In genomic region chr3:123758081-123758564, GRCh38 we compare ENCODE assay signal across 12 cellular contexts.
DNase-seq lines count a peak whose midpoint lies in the region; ATAC-seq, FAIRE-seq and TF ChIP-seq lines count a peak whose summit lies in the region.
"Had no signal": no experiment of that assay in that cellular context is flagged by ENCODE, and none has a peak within 500 bp of the region (broad histone marks: within the 10 kb centered on the region; RNA-seq: fewer than 3 reads in every experiment).

No MANE protein-coding gene starts in this region.

- no peak for ATAC-seq in HG02642 (IDR thresholded peaks at IDR 0.05; ENCODE audit: poor library complexity, unreplicated experiment)

- H4K20me1 ChIP-seq in Loucy (ENCODE audit: insufficient read depth, low read length, poor library complexity, severe bottlenecking) (no peaks in the 10 kb centered on the region), PC-9 (ENCODE audit: insufficient read depth) (no peaks in the 10 kb centered on the region)

- no peak for TF ChIP-seq POLR2A in spleen (IDR thresholded peaks at IDR 0.05)

- CTCF ChIA-PET in PC-9 (lab: Charles Lee), result no interaction called here

- peak overlapping the region; percentile 91 for H3K4me2 ChIP-seq in Loucy (ENCODE audit: low read depth, low read length, poor library complexity, severe bottlenecking)
- H3K4me2 ChIP-seq in PC-9, result peak overlapping the region; percentile 41

- H2AFZ ChIP-seq in Loucy (ENCODE audit: low read length) (no peak overlapping the region), PC-9 (no peak overlapping the region)

- BruUV-seq in PC-9 (replicated peaks; lab: Mats Ljungman, UMichigan), result no TSS peak

- TF ChIP-seq CTCF in AG09309 (IDR thresholded peaks at IDR 0.05; ENCODE audit: control insufficient read depth, insufficient read depth, low read depth, low read length, missing control alignments) (no peak), Loucy (conservative IDR thresholded peaks at IDR 0.05; ENCODE audit: low read length) (no peak), PC-9 (conservative IDR thresholded peaks at IDR 0.05) (no peak), kidney (IDR thresholded peaks at IDR 0.05; ENCODE audit: borderline replicate concordance, extremely low read depth, insufficient read depth) (no peak), spleen (IDR thresholded peaks at IDR 0.05 in 8 of 11, conservative IDR thresholded peaks at IDR 0.05 in 3 of 11) (no peak)

- H3F3A ChIP-seq in Loucy (ENCODE audit: low read depth) (peaks cover 7% of the 10 kb centered on the region), PC-9 (ENCODE audit: insufficient read depth, low read depth) (no peaks in the 10 kb centered on the region)

- intact Hi-C loops in PC-9 (cut with micrococcal nuclease; ENCODE audit: unreplicated experiment), result no loop called here
- intact Hi-C loops in kidney (cut with DNase I), result no loop called here
- intact Hi-C loops in spleen (cut with DNase I; ENCODE audit: low total_unique reads), result no loop called here

- H3K79me2 ChIP-seq in Loucy (ENCODE audit: insufficient read depth, low read length) (no peaks in the 10 kb centered on the region), PC-9 (ENCODE audit: low read depth) (no peaks in the 10 kb centered on the region)

- DNase-seq in AG09309 (ENCODE audit: low read depth) (peak; percentile 89), PC-9 (peak in 1 of 2 experiments; percentile 81), kidney (no peak), DMS114 treated with DMSO at 0.1 percent for 48 hours (lab: John Stamatoyannopoulos, UW; ENCODE audit: unreplicated experiment) (no peak), spleen (no peak)
- DNase-seq in stimulated activated CD4-positive, alpha-beta T cell treated with anti-CD3 and anti-CD28 coated beads, Interleukin-15, amount 100 ng/mL, for 24 hours, result no peak
- DNase-seq: activated naive CD4-positive, alpha-beta T cell treated with Interleukin-2 at 50 U/mL for 16 hours; CD8-positive, alpha-beta memory T cell had no signal

- H3K36me3 ChIP-seq in Loucy (ENCODE audit: insufficient read depth, low read length) (no peaks in the 10 kb centered on the region), PC-9 (ENCODE audit: low read depth) (no peaks in the 10 kb centered on the region), kidney (ENCODE audit: control insufficient read depth in 1 of 2, insufficient read depth in 2 of 2, low read length in 2 of 2) (no peaks in the 10 kb centered on the region), spleen (no peaks in the 10 kb centered on the region)

- H3K4me1 ChIP-seq in Loucy (ENCODE audit: insufficient read depth, low read length, poor library complexity, severe bottlenecking), result peaks cover 38% of the 10 kb centered on the region
- H3K4me1 ChIP-seq in PC-9 (replicated peaks; ENCODE audit: insufficient read depth), result peaks cover 28% of the 10 kb centered on the region
- peaks cover 40 to 65% of the 10 kb centered on the region in 2 donors for H3K4me1 ChIP-seq in kidney (ENCODE audit: control insufficient read depth in 1 of 2, insufficient read depth in 1 of 2, low read depth in 1 of 2, low read length in 2 of 2)
- peaks cover 0 to 23% (median 9%) of the 10 kb centered on the region in 6 donors for H3K4me1 ChIP-seq in spleen

- H3K27ac ChIP-seq in PC-9 (no peak overlapping the region), kidney (ENCODE audit: low read depth in 2 of 2, low read length in 2 of 2) (peak overlapping the region; percentile 14 to 68), spleen (no peak overlapping the region)
- H3K27ac ChIP-seq: RWPE1 had no signal

- H3K9me2 ChIP-seq in Loucy (replicated peaks; ENCODE audit: low read depth, low read length) (no peaks in the 10 kb centered on the region), PC-9 (ENCODE audit: insufficient read depth) (no peaks in the 10 kb centered on the region)

- H3K4me3 ChIP-seq in AG09309 (ENCODE audit: control insufficient read depth, low read depth, low read length) (no peak overlapping the region), Loucy (ENCODE audit: low read length, poor library complexity, severe bottlenecking) (peak overlapping the region; percentile 76), PC-9 (no peak overlapping the region), kidney (ENCODE audit: low read length in 2 of 2) (no peak overlapping the region), spleen (no peak overlapping the region)

- H3K27me3 ChIP-seq in Loucy (ENCODE audit: insufficient read depth, low read length, poor library complexity, severe bottlenecking), result no peaks in the 10 kb centered on the region
- H3K27me3 ChIP-seq in PC-9 (ENCODE audit: insufficient read depth, low read depth), result no peaks in the 10 kb centered on the region
- no peaks in the 10 kb centered on the region for H3K27me3 ChIP-seq in spleen (replicated peaks in 1 of 7)

- no peaks in the 10 kb centered on the region for H3K9me3 ChIP-seq in Loucy (ENCODE audit: insufficient read depth, low read depth, low read length)
- no peaks in the 10 kb centered on the region for H3K9me3 ChIP-seq in PC-9 (ENCODE audit: insufficient read depth, low read depth)
- no peaks in the 10 kb centered on the region for H3K9me3 ChIP-seq in kidney (ENCODE audit: control insufficient read depth in 1 of 2, low read length in 2 of 2)
- no peaks in the 10 kb centered on the region for H3K9me3 ChIP-seq in spleen

- FAIRE-seq in kidney (lab: Jason Lieb, UNC), result peak; percentile 21
- FAIRE-seq: H1 had no signal

- POLR2A ChIA-PET in PC-9 (lab: Charles Lee; ENCODE audit: unreplicated experiment), result no interaction called here

- 15 to 35% (median 27%) methylated on average over 2 of the region's 2 CpGs for WGBS in spleen, 5 donors

- H3K9ac ChIP-seq in Loucy (ENCODE audit: low read depth, low read length, poor library complexity, severe bottlenecking) (peak overlapping the region; percentile 71), kidney (ENCODE audit: low read length in 2 of 2) (no peak overlapping the region)

Comparison
In these comparisons a context has a peak if more than half of its experiments do, and no peak if none do; other contexts are left out.
1. H3K27ac ChIP-seq: peak in kidney (2 of 2); none in PC-9 (single experiment) and spleen (0 of 8).